22 cellular contexts compared by ENCODE assay signal in the genomic region with DNA sequence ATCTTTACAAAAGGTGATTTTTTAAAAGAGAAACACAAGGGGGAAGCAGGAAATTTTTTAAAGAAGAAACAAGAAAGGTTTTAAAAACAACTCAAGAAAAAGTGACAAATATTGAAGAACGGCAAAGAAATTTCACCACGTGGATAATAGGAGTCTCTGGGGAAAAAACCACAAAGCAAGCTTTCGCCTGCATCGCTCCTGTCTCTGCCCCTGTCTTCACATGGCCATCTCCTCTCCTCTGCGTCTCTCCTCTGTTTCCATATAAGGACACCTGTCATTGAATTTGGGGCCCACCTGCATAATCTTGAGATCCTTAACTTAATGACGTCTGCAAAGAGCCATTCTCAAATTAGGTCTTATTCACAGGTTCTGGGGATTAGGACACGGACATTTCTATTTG.
DNase-seq lines count a peak whose midpoint lies in the region; ATAC-seq and TF ChIP-seq lines count a peak whose summit lies in the region.
"Had no signal": no experiment of that assay in that cellular context is flagged by ENCODE, and none has a peak within 500 bp of the region (broad histone marks: within the 10 kb centered on the region; RNA-seq: fewer than 3 reads in every experiment).

No MANE protein-coding gene starts in this region.

- no peaks in the 10 kb centered on the region for H3K79me1 ChIP-seq in neuronal stem cell (ENCODE audit: low read depth, low read length)

- POLR2A ChIA-PET in CD8-positive, alpha-beta memory T cell (lab: Charles Lee), result no interaction called here

- WGBS in transverse colon (ENCODE audit: low coverage in 1 of 2), 2 donors, result 77 to 84% methylated on average over 6 to 7 of the region's 7 CpGs
- no CpG with 5 or more reads among the region's 7 CpGs for WGBS in neuronal stem cell (ENCODE audit: extremely low coverage in 2 of 2, insufficient read length in 2 of 2, insufficient replicate concordance in 1 of 2), 2 donors

- no peak overlapping the region for H3K4me3 ChIP-seq in BLaER1 treated with 17β-estradiol and CSF1 and Interleukin-3, amounts not matched to agents 10 nM and 100 nM
- H3K4me3 ChIP-seq in CD8-positive, alpha-beta memory T cell (ENCODE audit: low read length), result no peak overlapping the region
- H3K4me3 ChIP-seq in OCI-LY1 (ENCODE audit: low read depth, low read length, poor library complexity, severe bottlenecking) (peak overlapping the region; percentile 47), iPS-20b (ENCODE audit: low read length) (no peak overlapping the region), transverse colon (no peak overlapping the region), neuronal stem cell (ENCODE audit: low read length in 2 of 2) (no peak overlapping the region)
- H3K4me3 ChIP-seq: tibial artery had no signal

- peaks cover 41 to 99% (median 55%) of the 10 kb centered on the region in 10 experiments for H3K4me1 ChIP-seq in BLaER1 treated with 17β-estradiol and CSF1 and Interleukin-3, amounts not matched to agents 10 nM and 100 nM
- H3K4me1 ChIP-seq in CD8-positive, alpha-beta memory T cell (ENCODE audit: insufficient read depth, low read length), result peaks cover 10% of the 10 kb centered on the region
- H3K4me1 ChIP-seq in OCI-LY1 (ENCODE audit: insufficient read depth, low read length, severe bottlenecking), result peaks cover 99% of the 10 kb centered on the region
- H3K4me1 ChIP-seq in iPS-20b (ENCODE audit: insufficient read depth, low read length), result peaks cover 37% of the 10 kb centered on the region
- H3K4me1 ChIP-seq in transverse colon, result peaks cover 9 to 41% (median 23%) of the 10 kb centered on the region in 4 donors
- peaks cover 33 to 48% of the 10 kb centered on the region in 2 donors for H3K4me1 ChIP-seq in neuronal stem cell (ENCODE audit: control insufficient read depth in 2 of 2, insufficient read depth in 1 of 2, low read depth in 1 of 2, low read length in 2 of 2)

- peaks cover 0 to 16% (median 9%) of the 10 kb centered on the region in 3 donors for H3K36me3 Mint-ChIP-seq in CD8-positive, alpha-beta memory T cell

- H3K4me2 ChIP-seq in BLaER1 treated with 17β-estradiol and CSF1 and Interleukin-3, amounts not matched to agents 10 nM and 100 nM, result peak overlapping the region in 7 of 11 experiments; percentile 1 to 85 (median 16); a peak in 9 of 22 replicates
- H3K4me2 ChIP-seq in OCI-LY1 (ENCODE audit: low read length) (peak overlapping the region; percentile 58), neuronal stem cell (ENCODE audit: insufficient read depth, low read length, poor library complexity, severe bottlenecking) (no peak overlapping the region)

- H2BK120ac ChIP-seq in neuronal stem cell (ENCODE audit: low read depth, low read length), result no peak overlapping the region

- no peak overlapping the region for H2BK5ac ChIP-seq in neuronal stem cell (ENCODE audit: low read length)

- no peak overlapping the region for H2BK12ac ChIP-seq in neuronal stem cell (ENCODE audit: low read length)

- TF ChIP-seq POLR2A in transverse colon (IDR thresholded peaks at IDR 0.05), result no peak

- H3K27me3 Mint-ChIP-seq in CD8-positive, alpha-beta memory T cell, result no peaks in the 10 kb centered on the region
- H3K27me3 Mint-ChIP-seq: activated CD8-positive, alpha-beta T cell treated with anti-CD3 and anti-CD28 coated beads for 36 hours; activated naive CD8-positive, alpha-beta T cell treated with anti-CD3 and anti-CD28 coated beads, Interleukin-2, amount 10 ng/mL, durations not matched to agents 7 days and 5 days had no signal

- no peaks in the 10 kb centered on the region for H3K79me2 ChIP-seq in OCI-LY1 (ENCODE audit: insufficient read depth, low read length)

- H2BK15ac ChIP-seq in neuronal stem cell (ENCODE audit: low read length), result no peak overlapping the region

- peaks cover 26 to 100% (median 74%) of the 10 kb centered on the region in 11 experiments for H3K36me3 ChIP-seq in BLaER1 treated with 17β-estradiol and CSF1 and Interleukin-3, amounts not matched to agents 10 nM and 100 nM
- no peaks in the 10 kb centered on the region for H3K36me3 ChIP-seq in CD8-positive, alpha-beta memory T cell (ENCODE audit: insufficient read depth, low read length)
- H3K36me3 ChIP-seq in OCI-LY1 (ENCODE audit: insufficient read depth, low read length) (no peaks in the 10 kb centered on the region), iPS-20b (ENCODE audit: insufficient read depth, low read depth, low read length) (no peaks in the 10 kb centered on the region), transverse colon (no peaks in the 10 kb centered on the region), neuronal stem cell (replicated peaks in 1 of 2; ENCODE audit: control insufficient read depth in 2 of 2, insufficient read depth in 2 of 2, low read length in 2 of 2) (no peaks in the 10 kb centered on the region)
- H3K36me3 ChIP-seq: brain microvascular endothelial cell, tibial artery had no signal

- 0 out of 22 replicates have a peak overlapping the region, but pooled peaks of 1 of the 11 experiments have one; percentile 11 for H3K9ac ChIP-seq in BLaER1 treated with 17β-estradiol and CSF1 and Interleukin-3, amounts not matched to agents 10 nM and 100 nM
- H3K9ac ChIP-seq in OCI-LY1 (ENCODE audit: low read length) (peak overlapping the region; percentile 59), iPS-20b (ENCODE audit: low read depth, low read length) (peak overlapping the region; percentile 55; the same call in 1 of the 2 replicates), neuronal stem cell (ENCODE audit: low read depth, low read length, poor library complexity) (no peak overlapping the region)

- H3K9me2 ChIP-seq in OCI-LY1 (ENCODE audit: low read depth, low read length), result no peaks in the 10 kb centered on the region

- intact Hi-C loops in transverse colon (cut with DNase I; ENCODE audit: low total_unique reads), result no loop called here

- no peak overlapping the region for H3K4me3 Mint-ChIP-seq in CD8-positive, alpha-beta memory T cell
- H3K4me3 Mint-ChIP-seq: activated CD8-positive, alpha-beta T cell treated with anti-CD3 and anti-CD28 coated beads for 36 hours; activated naive CD8-positive, alpha-beta T cell treated with anti-CD3 and anti-CD28 coated beads, Interleukin-2, amount 10 ng/mL, durations not matched to agents 7 days and 5 days; activated T-cell treated with anti-CD3 and anti-CD28 coated beads, Interleukin-2, amount 50 U/mL, for 4 hours; endodermal cell; nephron progenitor cell had no signal

- no peak overlapping the region for H2AFZ ChIP-seq in OCI-LY1 (ENCODE audit: low read length)
- H2AFZ ChIP-seq in neuronal stem cell (ENCODE audit: low read length), result no peak overlapping the region

- TF ChIP-seq CTCF in OCI-LY1 (IDR thresholded peaks at IDR 0.05; ENCODE audit: low read length) (no peak), transverse colon (IDR thresholded peaks at IDR 0.05) (no peak)

- H3K27me3 ChIP-seq in BLaER1 treated with 17β-estradiol and CSF1 and Interleukin-3, amounts not matched to agents 10 nM and 100 nM, result no peaks in the 10 kb centered on the region
- no peaks in the 10 kb centered on the region for H3K27me3 ChIP-seq in CD8-positive, alpha-beta memory T cell (ENCODE audit: insufficient read depth, low read length, poor library complexity, severe bottlenecking)
- H3K27me3 ChIP-seq in OCI-LY1 (ENCODE audit: insufficient read depth, low read length) (no peaks in the 10 kb centered on the region), iPS-20b (ENCODE audit: insufficient read depth, low read length) (no peaks in the 10 kb centered on the region), transverse colon (no peaks in the 10 kb centered on the region), neuronal stem cell (ENCODE audit: control insufficient read depth in 3 of 3, insufficient read depth in 3 of 3, low read depth in 1 of 3, low read length in 3 of 3) (no peaks in the 10 kb centered on the region)
- H3K27me3 ChIP-seq: brain microvascular endothelial cell, tibial artery had no signal

- H3K27ac ChIP-seq in BLaER1 treated with 17β-estradiol and CSF1 and Interleukin-3, amounts not matched to agents 10 nM and 100 nM, result no peak overlapping the region; a peak in 1 of 22 replicates
- no peak overlapping the region for H3K27ac ChIP-seq in CD8-positive, alpha-beta memory T cell (ENCODE audit: low read depth, low read length)
- H3K27ac ChIP-seq in OCI-LY1 (ENCODE audit: low read depth, low read length, poor library complexity, severe bottlenecking) (peak overlapping the region; percentile 94), iPS-20b (ENCODE audit: low read length) (no peak overlapping the region), transverse colon (no peak overlapping the region), neuronal stem cell (replicated peaks; ENCODE audit: low read length) (no peak overlapping the region)
- H3K27ac ChIP-seq: brain microvascular endothelial cell had no signal

- no peak for DNase-seq in CD8-positive, alpha-beta memory T cell
- DNase-seq in transverse colon (no peak), neuronal stem cell (ENCODE audit: low spot score) (no peak)
- DNase-seq: activated CD8-positive, alpha-beta T cell treated with anti-CD3 and anti-CD28 coated beads for 36 hours; activated naive CD8-positive, alpha-beta T cell treated with anti-CD3 and anti-CD28 coated beads, Interleukin-2, amount 10 ng/mL, durations not matched to agents 7 days and 5 days; activated T-cell treated with anti-CD3 and anti-CD28 coated beads, Interleukin-2, amount 50 U/mL, for 4 hours; brain microvascular endothelial cell; COR-L47; endodermal cell; glutamatergic neuron; midbrain; NCI-H526 treated with DMSO at 0.1 percent for 48 hours; nephron progenitor cell; SHP77; stimulated activated naive CD4-positive, alpha-beta T cell; T-helper 1 cell; tibial artery had no signal

- H3K9me3 Mint-ChIP-seq in CD8-positive, alpha-beta memory T cell, result no peaks in the 10 kb centered on the region
- H3K9me3 Mint-ChIP-seq: activated CD8-positive, alpha-beta T cell treated with anti-CD3 and anti-CD28 coated beads for 36 hours; activated naive CD8-positive, alpha-beta T cell treated with anti-CD3 and anti-CD28 coated beads, Interleukin-2, amount 10 ng/mL, durations not matched to agents 7 days and 5 days; endodermal cell; nephron progenitor cell had no signal

- H4K91ac ChIP-seq in neuronal stem cell (ENCODE audit: low read depth, low read length, poor library complexity), result no peak overlapping the region

- ATAC-seq in GM21619 (IDR thresholded peaks at IDR 0.05; ENCODE audit: unreplicated experiment), result no peak
- ATAC-seq: activated CD8-positive, alpha-beta T cell treated with anti-CD3 and anti-CD28 coated beads for 36 hours; activated T-cell treated with anti-CD3 and anti-CD28 coated beads, Interleukin-2, amount 50 U/mL, for 4 hours; left lobe of liver had no signal

- no peak for TF ChIP-seq EP300 in transverse colon (IDR thresholded peaks at IDR 0.05; ENCODE audit: low read depth)

- H4K8ac ChIP-seq in neuronal stem cell (ENCODE audit: low read depth, low read length), result no peak overlapping the region

- H3K4ac ChIP-seq in neuronal stem cell (ENCODE audit: low read length), result no peak overlapping the region

- in situ Hi-C loops in transverse colon (cut with MboI; ENCODE audit: low pct_ligation_motif_present in 1 of 4, low pct_unique_long_range_greater_than_20kb in 1 of 4, low sequenced_read_pairs in 3 of 4), result no loop called here

- H3F3A ChIP-seq in OCI-LY1 (ENCODE audit: insufficient read depth, low read length), result no peaks in the 10 kb centered on the region

- H3K23ac ChIP-seq in neuronal stem cell (ENCODE audit: low read depth, low read length, poor library complexity), result no peak overlapping the region

- peaks cover 0 to 24% (median 17%) of the 10 kb centered on the region in 11 experiments; a peak in 15 of 22 replicates for H3K9me3 ChIP-seq in BLaER1 treated with 17β-estradiol and CSF1 and Interleukin-3, amounts not matched to agents 10 nM and 100 nM (replicated peaks in 1 of 11)
- H3K9me3 ChIP-seq in CD8-positive, alpha-beta memory T cell (ENCODE audit: low read length), result no peaks in the 10 kb centered on the region
- H3K9me3 ChIP-seq in OCI-LY1 (ENCODE audit: low read length) (no peaks in the 10 kb centered on the region), iPS-20b (ENCODE audit: insufficient read depth, low read depth, low read length) (no peaks in the 10 kb centered on the region), transverse colon (no peaks in the 10 kb centered on the region), neuronal stem cell (replicated peaks in 1 of 2; ENCODE audit: control insufficient read depth in 2 of 2, insufficient read depth in 1 of 2, low read depth in 1 of 2, low read length in 2 of 2) (no peaks in the 10 kb centered on the region)
- H3K9me3 ChIP-seq: tibial artery had no signal

- H3K4me1 Mint-ChIP-seq in CD8-positive, alpha-beta memory T cell, result peaks cover 5 to 13% (median 12%) of the 10 kb centered on the region in 3 donors

- H3K27ac Mint-ChIP-seq in CD8-positive, alpha-beta memory T cell, result peak overlapping the region in 5 of 8 donors; percentile 5 to 93 (median 35)
- H3K27ac Mint-ChIP-seq: activated CD8-positive, alpha-beta T cell treated with anti-CD3 and anti-CD28 coated beads for 36 hours; activated naive CD8-positive, alpha-beta T cell treated with anti-CD3 and anti-CD28 coated beads, Interleukin-2, amount 10 ng/mL, durations not matched to agents 7 days and 5 days; endodermal cell; nephron progenitor cell had no signal

- peaks cover 0 to 22% (median 2%) of the 10 kb centered on the region in 11 experiments; a peak in 5 of 22 replicates for H4K20me1 ChIP-seq in BLaER1 treated with 17β-estradiol and CSF1 and Interleukin-3, amounts not matched to agents 10 nM and 100 nM
- H4K20me1 ChIP-seq in OCI-LY1 (ENCODE audit: insufficient read depth, low read length), result no peaks in the 10 kb centered on the region

- no peak overlapping the region for H3K14ac ChIP-seq in neuronal stem cell (ENCODE audit: low read length)

- H3K18ac ChIP-seq in neuronal stem cell (ENCODE audit: low read length), result no peak overlapping the region

- no peak overlapping the region for H2AK5ac ChIP-seq in neuronal stem cell (ENCODE audit: low read depth, low read length)

- CTCF ChIA-PET in CD8-positive, alpha-beta memory T cell (lab: Charles Lee), result interaction anchor here (0.7 to 1.4 kb wide), 2 partner anchors 9 to 175 kb away, joined by 3 read pairs; no protein-coding TSS in a partner anchor
